2 cellular contexts compared by ENCODE assay signal in the genomic region with DNA sequence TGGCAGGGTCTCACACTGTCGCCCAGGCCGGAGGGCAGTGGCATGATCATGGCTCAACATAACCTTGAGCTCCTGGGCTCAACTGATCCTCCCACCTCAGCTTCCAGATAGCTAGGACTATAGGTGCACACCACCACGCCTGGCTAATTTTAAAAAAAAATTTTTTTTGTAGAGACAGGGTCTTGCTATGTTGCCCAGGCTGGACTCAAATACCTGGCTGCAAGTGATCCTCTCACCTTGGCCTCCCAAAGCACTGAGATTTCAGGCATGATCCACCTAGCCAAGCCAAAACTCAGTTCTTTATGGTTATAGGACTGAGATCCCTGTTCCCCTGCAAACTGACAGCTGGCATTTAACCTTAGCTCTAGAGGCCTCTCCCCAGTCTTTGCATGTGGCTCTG.
TF ChIP-seq lines count a peak whose summit lies in the region.

No MANE protein-coding gene starts in this region.

TF ChIP-seq in HepG2, 621 proteins besides CTCF, POLR2A, EP300 and RAD21:
- TF ChIP-seq ETV6 (CRISPR knock-in tag; conservative IDR thresholded peaks at IDR 0.05) (no peak), ZNF121 (CRISPR knock-in tag; IDR thresholded peaks at IDR 0.05) (peak; percentile 90), TMF1 (CRISPR knock-in tag; IDR thresholded peaks at IDR 0.05; ENCODE audit: low read depth) (no peak), ZNF598 (CRISPR knock-in tag; IDR thresholded peaks at IDR 0.05; ENCODE audit: borderline replicate concordance) (no peak), ZHX1 (CRISPR knock-in tag; IDR thresholded peaks at IDR 0.05; ENCODE audit: low read depth) (no peak)
- TF ChIP-seq, protein P1, sequence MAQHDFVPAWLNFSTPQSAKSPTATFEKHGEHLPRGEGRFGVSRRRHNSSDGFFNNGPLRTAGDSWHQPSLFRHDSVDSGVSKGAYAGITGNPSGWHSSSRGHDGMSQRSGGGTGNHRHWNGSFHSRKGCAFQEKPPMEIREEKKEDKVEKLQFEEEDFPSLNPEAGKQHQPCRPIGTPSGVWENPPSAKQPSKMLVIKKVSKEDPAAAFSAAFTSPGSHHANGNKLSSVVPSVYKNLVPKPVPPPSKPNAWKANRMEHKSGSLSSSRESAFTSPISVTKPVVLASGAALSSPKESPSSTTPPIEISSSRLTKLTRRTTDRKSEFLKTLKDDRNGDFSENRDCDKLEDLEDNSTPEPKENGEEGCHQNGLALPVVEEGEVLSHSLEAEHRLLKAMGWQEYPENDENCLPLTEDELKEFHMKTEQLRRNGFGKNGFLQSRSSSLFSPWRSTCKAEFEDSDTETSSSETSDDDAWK (CRISPR knock-in tag; IDR thresholded peaks at IDR 0.05), result no peak
TF ChIP-seq in HepG2: peak in this region for 1.

TF ChIP-seq in WTC11, 78 proteins besides CTCF, POLR2A, EP300 and RAD21:
- peak; percentile 36; the same call in 1 of the 2 replicates for TF ChIP-seq ZNF121 (CRISPR knock-in tag; IDR thresholded peaks at IDR 0.05)
- TF ChIP-seq TCF7 (CRISPR knock-in tag; IDR thresholded peaks at IDR 0.05; ENCODE audit: low read depth), result no peak
